ENCODE assay signal across 2 cellular contexts in genomic region chr11:8979365-8979764, GRCh38. TPM values are rescaled to one million over a fixed set of nuclear protein-coding genes. Genes with fewer than 3 reads are reported as not detected.
"Had no signal": no experiment of that assay in that cellular context is flagged by ENCODE, and none has a peak within 500 bp of the region (broad histone marks: within the 10 kb centered on the region; RNA-seq: fewer than 3 reads in every experiment).

No MANE protein-coding gene starts in this region.

RNA-seq across cellular contexts. Expression of gene ASCL3, which starts 36.5 kb away (rescaled TPM):
- total RNA-seq: G401, GM12878 had no signal
- polyA plus RNA-seq: GM12878 had no signal

RNA-seq across cellular contexts. Expression of gene C11orf16, which starts 46.6 kb away (rescaled TPM):
- total RNA-seq: G401, GM12878 had no signal
